ENCODE assay signal across 8 cellular contexts in the genomic region with DNA sequence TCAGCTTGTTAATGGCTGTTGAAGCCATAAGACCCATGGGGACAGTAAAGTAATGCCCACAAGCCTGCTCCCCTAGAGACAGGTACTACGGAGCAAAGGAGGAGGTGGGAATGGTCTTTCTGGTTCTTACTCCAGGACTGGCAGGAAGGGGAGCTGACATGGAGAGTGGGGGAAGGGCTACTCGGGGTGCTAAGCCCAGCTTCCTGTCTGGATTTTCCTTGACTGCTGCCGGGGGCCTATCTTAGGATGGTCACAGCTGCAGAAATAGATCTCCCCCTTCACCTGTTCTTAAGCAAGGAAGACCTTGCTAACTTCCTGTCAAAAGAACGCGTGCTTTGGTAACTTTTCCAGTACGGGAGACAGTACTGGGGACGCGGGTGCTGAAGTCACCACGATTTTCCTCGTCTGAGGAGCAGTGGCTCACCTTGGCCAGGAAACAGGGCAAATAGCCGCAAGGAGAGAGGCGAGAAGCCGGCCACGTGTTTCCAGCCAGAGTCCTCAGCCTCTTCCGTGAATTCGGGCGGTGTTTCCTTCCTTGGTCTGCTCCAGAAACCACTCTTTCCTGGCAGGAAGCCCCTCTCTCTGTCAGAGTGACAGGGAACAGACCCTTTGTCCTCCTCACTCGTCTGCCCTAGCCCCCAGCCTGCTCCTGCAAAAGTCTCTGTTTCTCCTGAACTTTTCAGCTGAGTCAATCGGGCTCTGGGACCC. TPM values are rescaled to one million over a fixed set of nuclear protein-coding genes. Genes with fewer than 3 reads are reported as not detected.
A peak's percentile ranks its signal among the peaks of the same experiment; 100 is the strongest.
DNase-seq lines count a peak whose midpoint lies in the region; ATAC-seq and TF ChIP-seq lines count a peak whose summit lies in the region.

No MANE protein-coding gene starts in this region.

- no peaks in the 10 kb centered on the region for H3K36me3 Mint-ChIP-seq in activated CD4-positive, alpha-beta memory T cell treated with anti-CD3 and anti-CD28 coated beads for 36 hours

- no peak overlapping the region for H3K27ac ChIP-seq in right cardiac atrium (ENCODE audit: low read length)
- H3K27ac ChIP-seq in sigmoid colon: peak overlapping the region in 2 of 4 donors; percentile 25 to 49

- POLR2A ChIA-PET in activated CD4-positive, alpha-beta memory T cell treated with anti-CD3 and anti-CD28 coated beads for 36 hours (lab: Charles Lee): interaction anchor here (1.1 kb wide), 1 partner anchor 67 kb away, joined by 3 read pairs; no protein-coding TSS in a partner anchor

- H3K27me3 ChIP-seq in right cardiac atrium (ENCODE audit: control insufficient read depth, insufficient read depth): no peaks in the 10 kb centered on the region
- peaks cover 14 to 44% (median 32%) of the 10 kb centered on the region in 3 donors for H3K27me3 ChIP-seq in sigmoid colon

- CTCF ChIA-PET in activated CD4-positive, alpha-beta memory T cell treated with anti-CD3 and anti-CD28 coated beads for 36 hours (lab: Charles Lee): interaction anchor here (1.1 to 2.4 kb wide), 5 partner anchors 29 to 136 kb away, joined by 3 to 9 read pairs (median 3); no protein-coding TSS in a partner anchor

- no peak for DNase-seq in GM12864 (ENCODE audit: low read depth)
- DNase-seq in activated CD4-positive, alpha-beta memory T cell treated with anti-CD3 and anti-CD28 coated beads for 36 hours: no peak
- no peak for DNase-seq in right cardiac atrium
- DNase-seq in sigmoid colon: peak; percentile 60
- no peak for DNase-seq in GOT3 (lab: John Stamatoyannopoulos, UW)
- no peak for DNase-seq in midbrain (lab: John Stamatoyannopoulos, UW)
- DNase-seq in hepatic stellate cell (ENCODE audit: low spot score): no peak

- no peak overlapping the region for H3K27ac Mint-ChIP-seq in activated CD4-positive, alpha-beta memory T cell treated with anti-CD3 and anti-CD28 coated beads for 36 hours

- H3K27me3 Mint-ChIP-seq in activated CD4-positive, alpha-beta memory T cell treated with anti-CD3 and anti-CD28 coated beads for 36 hours: peaks cover 3% of the 10 kb centered on the region

- peaks cover 33% of the 10 kb centered on the region for H3K4me1 Mint-ChIP-seq in activated CD4-positive, alpha-beta memory T cell treated with anti-CD3 and anti-CD28 coated beads for 36 hours (ENCODE audit: low read depth)

- WGBS in right cardiac atrium: 16% methylated on average over 19 of the region's 19 CpGs
- WGBS in sigmoid colon, 2 donors: 18 to 25% methylated on average over 19 of the region's 19 CpGs

- intact Hi-C loops in activated CD4-positive, alpha-beta memory T cell treated with anti-CD3 and anti-CD28 coated beads for 36 hours (cut with micrococcal nuclease): loop anchor here (1.0 kb wide), 1 partner anchor 28 kb away; no protein-coding TSS in a partner anchor
- intact Hi-C loops in right cardiac atrium (cut with DNase I) (loop anchor here in 1 of 4 donors (10.0 kb wide), 1 partner anchor 83 kb away; a partner anchor contains a TSS), sigmoid colon (cut with DNase I) (no loop called here)

- no peaks in the 10 kb centered on the region for H3K36me3 ChIP-seq in sigmoid colon

- TF ChIP-seq EP300 in sigmoid colon (IDR thresholded peaks at IDR 0.05): no peak

- H3K9me3 ChIP-seq in right cardiac atrium (ENCODE audit: control insufficient read depth, low read length): no peaks in the 10 kb centered on the region
- no peaks in the 10 kb centered on the region for H3K9me3 ChIP-seq in sigmoid colon

- peak overlapping the region; percentile 88 for H3K4me3 Mint-ChIP-seq in activated CD4-positive, alpha-beta memory T cell treated with anti-CD3 and anti-CD28 coated beads for 36 hours

- H3K9me3 Mint-ChIP-seq in activated CD4-positive, alpha-beta memory T cell treated with anti-CD3 and anti-CD28 coated beads for 36 hours: no peaks in the 10 kb centered on the region

- H3K4me3 ChIP-seq in GM12864 (ENCODE audit: low read depth, low read length) (peak overlapping the region; percentile 74), right cardiac atrium (ENCODE audit: low read length) (peak overlapping the region; percentile 46), sigmoid colon (peak overlapping the region in 3 of 4 donors; percentile 46 to 56 (median 55))

- H3K4me1 ChIP-seq in right cardiac atrium (ENCODE audit: control insufficient read depth, insufficient read depth, low read length): peaks cover 5% of the 10 kb centered on the region
- H3K4me1 ChIP-seq in sigmoid colon: peaks cover 0 to 17% (median 16%) of the 10 kb centered on the region in 4 donors

- TF ChIP-seq CTCF in GM12864 (IDR thresholded peaks at IDR 0.05; ENCODE audit: low read depth, low read length, missing control alignments) (no peak), sigmoid colon (IDR thresholded peaks at IDR 0.05) (no peak)

- ATAC-seq in right cardiac atrium (peak in 1 of 2 donors; percentile 7), GM19397 (IDR thresholded peaks at IDR 0.05; ENCODE audit: unreplicated experiment) (no peak)

- no peak for TF ChIP-seq POLR2A in sigmoid colon (IDR thresholded peaks at IDR 0.05)

RNA-seq across cellular contexts. Expression of a gene that starts 0.7 kb away (rescaled TPM):
- 1 to 10 TPM; 2.0 to 3.4 TPM for total RNA-seq in activated CD4-positive, alpha-beta memory T cell treated with anti-CD3 and anti-CD28 coated beads for 36 hours
- total RNA-seq in right cardiac atrium (under 1 TPM in 3 of 4 donors, not detected in 1; 0.11 to 0.25 (median 0.15) TPM), sigmoid colon (not detected)
- polyA plus RNA-seq in right cardiac atrium (0.45 TPM), sigmoid colon (under 1 TPM in 2 of 3 donors, not detected in 1; 0.22 to 0.60 TPM)

RNA-seq across cellular contexts. Expression of a gene that starts 22.9 kb away (rescaled TPM):
- total RNA-seq in activated CD4-positive, alpha-beta memory T cell treated with anti-CD3 and anti-CD28 coated beads for 36 hours: 10 to 100 TPM; 65.0 to 66.7 TPM
- total RNA-seq in right cardiac atrium: 10 to 100 TPM; 17.6 to 31.7 (median 26.3) TPM
- 50.3 TPM for polyA plus RNA-seq in right cardiac atrium
- total RNA-seq in sigmoid colon: 10 to 100 TPM; 27.4 to 59.5 (median 29.9) TPM
- polyA plus RNA-seq in sigmoid colon: 10 to 100 TPM in 1 of 3 donors, 1 to 10 TPM in 2; 6.0 to 31.7 (median 7.4) TPM

RNA-seq across cellular contexts. Expression of a gene that starts 24.8 kb away (rescaled TPM):
- total RNA-seq in activated CD4-positive, alpha-beta memory T cell treated with anti-CD3 and anti-CD28 coated beads for 36 hours: under 1 TPM; 0.33 to 0.75 TPM
- 1 to 10 TPM; 1.7 to 5.8 (median 3.0) TPM for total RNA-seq in right cardiac atrium
- polyA plus RNA-seq in right cardiac atrium: 1.6 TPM
- 1 to 10 TPM in 2 of 4 donors, under 1 TPM in 2; 0.68 to 4.2 (median 1.0) TPM for total RNA-seq in sigmoid colon
- polyA plus RNA-seq in sigmoid colon: under 1 TPM in 2 of 3 donors, not detected in 1; 0.23 to 0.52 TPM
